18 cellular contexts compared by ENCODE assay signal in genomic region chr1:11704226-11704619, GRCh38. TPM values are rescaled to one million over a fixed set of nuclear protein-coding genes. Genes with fewer than 3 reads are reported as not detected.
"Had no signal": no experiment of that assay in that cellular context is flagged by ENCODE, and none has a peak within 500 bp of the region (broad histone marks: within the 10 kb centered on the region; RNA-seq: fewer than 3 reads in every experiment).

No MANE protein-coding gene starts in this region.

- H3K4me3 Mint-ChIP-seq: activated CD4-positive, alpha-beta T cell treated with anti-CD3 and anti-CD28 coated beads, Interleukin-2, amount 10 ng/mL, durations not matched to agents 7 days and 5 days; activated naive CD4-positive, alpha-beta T cell treated with anti-CD3 and anti-CD28 coated beads for 36 hours; activated T-helper 17 cell treated with anti-CD3 and anti-CD28 coated beads, Interleukin-2, amount 50 U/mL, for 72 hours; effector memory CD8-positive, alpha-beta T cell; naive thymus-derived CD4-positive, alpha-beta T cell; T-helper 17 cell; type B pancreatic cell had no signal

- H3K36me3 ChIP-seq: gastroesophageal sphincter, sigmoid colon had no signal

- DNase-seq: activated CD4-positive, alpha-beta T cell treated with anti-CD3 and anti-CD28 coated beads, Interleukin-2, amount 10 ng/mL, durations not matched to agents 7 days and 5 days; activated CD4-positive, CD25-positive, alpha-beta regulatory T cell; activated naive CD4-positive, alpha-beta T cell treated with anti-CD3 and anti-CD28 coated beads for 36 hours; activated T-cell treated with anti-CD3 and anti-CD28 coated beads for 4 hours; effector memory CD8-positive, alpha-beta T cell; naive thymus-derived CD4-positive, alpha-beta T cell; psoas muscle; sigmoid colon; stimulated activated CD4-positive, alpha-beta T cell treated with anti-CD3 and anti-CD28 coated beads, Interleukin-2, amount 100 ng/mL, for 24 hours; stimulated activated naive CD4-positive, alpha-beta T cell; T-helper 17 cell had no signal

- H3K36me3 Mint-ChIP-seq: naive thymus-derived CD4-positive, alpha-beta T cell; type B pancreatic cell had no signal

- H3K4me3 ChIP-seq: coronary artery, gastroesophageal sphincter, hepatocyte, lung, psoas muscle, sigmoid colon had no signal

- H3K9me3 Mint-ChIP-seq: activated CD4-positive, alpha-beta T cell treated with anti-CD3 and anti-CD28 coated beads, Interleukin-2, amount 10 ng/mL, durations not matched to agents 7 days and 5 days; activated naive CD4-positive, alpha-beta T cell treated with anti-CD3 and anti-CD28 coated beads for 36 hours; activated T-helper 17 cell treated with anti-CD3 and anti-CD28 coated beads, Interleukin-2, amount 50 U/mL, for 72 hours; effector memory CD8-positive, alpha-beta T cell; type B pancreatic cell had no signal

- ATAC-seq: activated T-helper 17 cell treated with anti-CD3 and anti-CD28 coated beads, Interleukin-2, amount 50 U/mL, for 72 hours; effector memory CD8-positive, alpha-beta T cell; gastroesophageal sphincter; naive thymus-derived CD4-positive, alpha-beta T cell; psoas muscle; T-helper 17 cell had no signal

- H3K27me3 ChIP-seq: hepatocyte had no signal

- H3K27ac ChIP-seq: coronary artery, gastroesophageal sphincter, hepatocyte, psoas muscle, sigmoid colon had no signal

- H3K4me1 Mint-ChIP-seq: activated T-helper 17 cell treated with anti-CD3 and anti-CD28 coated beads, Interleukin-2, amount 50 U/mL, for 72 hours; naive thymus-derived CD4-positive, alpha-beta T cell; T-helper 17 cell had no signal

- H3K79me2 ChIP-seq: hepatocyte had no signal

- H3K9me3 ChIP-seq: gastroesophageal sphincter, psoas muscle, sigmoid colon had no signal

- H2AFZ ChIP-seq: hepatocyte had no signal

- H3K4me2 ChIP-seq: hepatocyte had no signal

- H3K27ac Mint-ChIP-seq: activated CD4-positive, alpha-beta T cell treated with anti-CD3 and anti-CD28 coated beads, Interleukin-2, amount 10 ng/mL, durations not matched to agents 7 days and 5 days; activated naive CD4-positive, alpha-beta T cell treated with anti-CD3 and anti-CD28 coated beads for 36 hours; activated T-helper 17 cell treated with anti-CD3 and anti-CD28 coated beads, Interleukin-2, amount 50 U/mL, for 72 hours; effector memory CD8-positive, alpha-beta T cell; T-helper 17 cell; type B pancreatic cell had no signal

RNA-seq across cellular contexts. Expression of gene DRAXIN, which starts 12.7 kb away (rescaled TPM):
- total RNA-seq: omental fat pad had no signal
- polyA plus RNA-seq: hepatocyte had no signal
